ENCODE assay signal across 32 cellular contexts in the genomic region with DNA sequence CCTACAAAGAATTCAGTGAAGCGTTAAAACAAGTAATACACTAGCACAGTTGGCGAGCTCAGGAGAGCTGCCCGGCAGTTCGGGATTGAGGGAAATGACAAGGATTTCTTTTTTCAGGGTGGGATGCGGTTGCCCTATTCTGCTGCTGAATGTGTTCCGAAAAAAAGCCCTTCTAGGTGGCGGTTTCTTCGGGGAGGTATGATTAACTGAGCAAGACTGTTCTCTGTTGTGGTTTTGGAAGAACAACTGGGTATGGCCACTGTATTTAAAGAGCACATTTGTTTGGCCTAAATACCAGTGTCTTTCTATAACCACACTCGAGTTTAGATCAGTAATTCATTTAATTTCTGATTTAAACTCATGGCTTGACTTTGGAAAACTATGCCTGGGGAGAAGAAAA.
DNase-seq lines count a peak whose midpoint lies in the region; ATAC-seq and TF ChIP-seq lines count a peak whose summit lies in the region.
"Had no signal": no experiment of that assay in that cellular context is flagged by ENCODE, and none has a peak within 500 bp of the region (broad histone marks: within the 10 kb centered on the region; RNA-seq: fewer than 3 reads in every experiment).

No MANE protein-coding gene starts in this region.

- H3K27ac ChIP-seq in neural progenitor cell = peak overlapping the region; percentile 62
- H3K27ac ChIP-seq: ascending aorta, GM23248, upper lobe of left lung had no signal

- H3K27me3 ChIP-seq in MG63 = no peaks in the 10 kb centered on the region
- no peaks in the 10 kb centered on the region for H3K27me3 ChIP-seq in neural progenitor cell
- H3K27me3 ChIP-seq: ascending aorta, upper lobe of left lung had no signal

- peaks cover 37% of the 10 kb centered on the region for H3F3A ChIP-seq in neural progenitor cell (ENCODE audit: low read depth)

- H3K36me3 ChIP-seq in MG63 (no peaks in the 10 kb centered on the region), neural progenitor cell (no peaks in the 10 kb centered on the region)
- H3K36me3 ChIP-seq: ascending aorta, upper lobe of left lung had no signal

- peak overlapping the region; percentile 68 for H3K4me2 ChIP-seq in neural progenitor cell

- H3K4me3 ChIP-seq in AG10803 (ENCODE audit: low read length) (no peak overlapping the region), MG63 (no peak overlapping the region), astrocyte of the spinal cord (ENCODE audit: low read depth, low read length) (no peak overlapping the region), neural progenitor cell (no peak overlapping the region)
- H3K4me3 ChIP-seq: ascending aorta, GM23248, upper lobe of left lung had no signal

- no peak for TF ChIP-seq CTCF in AG10803 (conservative IDR thresholded peaks at IDR 0.05; ENCODE audit: low read length)
- TF ChIP-seq CTCF in astrocyte of the spinal cord (IDR thresholded peaks at IDR 0.05; ENCODE audit: low read depth, low read length) = no peak
- no peak for TF ChIP-seq CTCF in neural progenitor cell (IDR thresholded peaks at IDR 0.05)

- H4K20me1 ChIP-seq in neural progenitor cell (ENCODE audit: low read depth) = no peaks in the 10 kb centered on the region

- H3K27ac Mint-ChIP-seq in neural progenitor cell = no peak overlapping the region
- H3K27ac Mint-ChIP-seq: CD4-positive, alpha-beta T cell; endodermal cell; naive B cell; stimulated activated naive B cell treated with anti-CD40 and anti-IgM and Interleukin-4, amounts not matched to agents 10 μg/mL and 1 μg/mL and 100 μg/mL, for 72 hours; T-helper 17 cell had no signal

- H3K4me1 ChIP-seq in neural progenitor cell = peaks cover 63% of the 10 kb centered on the region
- H3K4me1 ChIP-seq: ascending aorta, upper lobe of left lung had no signal

- DNase-seq in AG10803 (ENCODE audit: low read depth) (peak; percentile 26), MG63 (peak; percentile 8), astrocyte of the spinal cord (ENCODE audit: low read depth, low spot score) (peak; percentile 75), neural progenitor cell (ENCODE audit: low spot score) (peak; percentile 88), NCI-H526 (lab: John Stamatoyannopoulos, UW) (no peak), SIG-M5 (lab: John Stamatoyannopoulos, UW) (no peak)
- no peak for DNase-seq in stimulated activated CD4-positive, alpha-beta T cell treated with anti-CD3 and anti-CD28 coated beads, Interleukin-4, amount 100 ng/mL, for 24 hours
- DNase-seq: 8988T; activated CD4-positive, alpha-beta T cell treated with anti-CD3 and anti-CD28 coated beads, Interleukin-2, amount 50 U/mL, for 48 hours; activated CD4-positive, CD25-positive, alpha-beta regulatory T cell treated with anti-CD3 and anti-CD28 coated beads, Interleukin-2, amount 50 U/mL, for 72 hours; activated gamma-delta T cell treated with Interleukin-2 at 50 U/mL for 16 hours; activated T-cell treated with anti-CD3 and anti-CD28 coated beads, Interleukin-2, amount 50 U/mL, for 48 hours; CD4-positive, alpha-beta T cell; central memory CD4-positive, alpha-beta T cell; EL; endodermal cell; foreskin fibroblast; GM23248; head of caudate nucleus; left ventricle myocardium superior; naive B cell; NCI-H1092; NCI-H187; NCI-H2171 treated with DMSO at 0.1 percent for 48 hours; NCI-H510A treated with DMSO at 0.1 percent for 48 hours; NK-92 treated with Interleukin-12 subunit alpha and Interleukin-12 subunit beta, amount 100 ng/mL, for 24 hours; stimulated activated naive B cell treated with anti-CD40 and anti-IgM and Interleukin-4, amounts not matched to agents 10 μg/mL and 1 μg/mL and 100 μg/mL, for 72 hours; substantia nigra; T-helper 17 cell; upper lobe of left lung had no signal

- in situ Hi-C loops in astrocyte of the spinal cord (cut with HindIII; ENCODE audit: low sequenced_read_pairs) = no loop called here

- H3K27me3 Mint-ChIP-seq in neural progenitor cell (ENCODE audit: insufficient read depth, low read depth) = peaks cover 3% of the 10 kb centered on the region
- H3K27me3 Mint-ChIP-seq: CD4-positive, alpha-beta T cell; naive B cell; stimulated activated naive B cell treated with anti-CD40 and anti-IgM and Interleukin-4, amounts not matched to agents 10 μg/mL and 1 μg/mL and 100 μg/mL, for 72 hours; T-helper 17 cell had no signal

- H3K36me3 Mint-ChIP-seq in neural progenitor cell = no peaks in the 10 kb centered on the region
- H3K36me3 Mint-ChIP-seq: naive B cell; stimulated activated naive B cell treated with anti-CD40 and anti-IgM and Interleukin-4, amounts not matched to agents 10 μg/mL and 1 μg/mL and 100 μg/mL, for 72 hours had no signal

- no peaks in the 10 kb centered on the region for H3K9me3 ChIP-seq in MG63
- H3K9me3 ChIP-seq in neural progenitor cell (ENCODE audit: low read depth) = no peaks in the 10 kb centered on the region
- H3K9me3 ChIP-seq: ascending aorta, upper lobe of left lung had no signal

- peaks cover 52% of the 10 kb centered on the region for H3K4me1 Mint-ChIP-seq in neural progenitor cell
- H3K4me1 Mint-ChIP-seq: naive B cell; stimulated activated naive B cell treated with anti-CD40 and anti-IgM and Interleukin-4, amounts not matched to agents 10 μg/mL and 1 μg/mL and 100 μg/mL, for 72 hours; T-helper 17 cell had no signal

- ATAC-seq in HG03039 (IDR thresholded peaks at IDR 0.05; ENCODE audit: unreplicated experiment) = no peak
- ATAC-seq: left ventricle myocardium superior; stimulated activated naive B cell treated with anti-CD40 and anti-IgM and Interleukin-4, amounts not matched to agents 10 μg/mL and 1 μg/mL and 100 μg/mL, for 72 hours; T-helper 17 cell had no signal

- no peaks in the 10 kb centered on the region for H3K79me2 ChIP-seq in neural progenitor cell (ENCODE audit: low read depth)

- H2AFZ ChIP-seq in neural progenitor cell (replicated peaks) = no peak overlapping the region
- H2AFZ ChIP-seq: GM23248 had no signal

- H3K9me3 Mint-ChIP-seq in neural progenitor cell = no peaks in the 10 kb centered on the region
- H3K9me3 Mint-ChIP-seq: endodermal cell had no signal

- H3K4me3 Mint-ChIP-seq in neural progenitor cell = no peak overlapping the region
- H3K4me3 Mint-ChIP-seq: CD4-positive, alpha-beta T cell; endodermal cell; naive B cell; stimulated activated naive B cell treated with anti-CD40 and anti-IgM and Interleukin-4, amounts not matched to agents 10 μg/mL and 1 μg/mL and 100 μg/mL, for 72 hours; T-helper 17 cell had no signal

- H3K9ac ChIP-seq in neural progenitor cell = no peak overlapping the region
- H3K9ac ChIP-seq: GM23248 had no signal

Comparison
In these comparisons a context has a peak if more than half of its experiments do, and no peak if none do; other contexts are left out.
1. DNase-seq: peak in AG10803 (single experiment), MG63 (single experiment), astrocyte of the spinal cord (single experiment) and neural progenitor cell (single experiment); none in NCI-H526 (0 of 2), SIG-M5 (single experiment) and stimulated activated CD4-positive, alpha-beta T cell treated with anti-CD3 and anti-CD28 coated beads, Interleukin-4, amount 100 ng/mL, for 24 hours (single experiment).